Comparison of ENCODE assay signal across 10 cellular contexts in the genomic region with DNA sequence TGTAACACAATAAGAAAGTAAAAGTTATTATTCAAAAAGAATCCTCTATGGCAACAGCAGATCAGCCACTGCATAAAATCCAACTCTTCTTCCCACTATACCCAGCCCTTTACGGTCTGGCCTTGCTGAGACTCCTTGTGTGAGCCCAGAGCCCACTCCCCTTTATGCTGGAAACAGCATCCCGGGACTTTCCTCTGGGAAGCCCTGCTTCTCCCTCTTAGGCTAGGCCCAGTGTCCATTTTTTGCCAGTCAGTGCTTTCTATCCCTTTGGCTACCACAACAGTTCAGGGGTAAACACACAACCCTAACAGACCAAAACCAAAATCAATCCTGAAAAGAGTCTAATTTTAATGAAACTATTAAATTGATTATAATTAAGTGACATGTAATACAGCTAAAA. TPM values are rescaled to one million over a fixed set of nuclear protein-coding genes. Genes with fewer than 3 reads are reported as not detected.
A peak's percentile ranks its signal among the peaks of the same experiment; 100 is the strongest.
DNase-seq lines count a peak whose midpoint lies in the region; ATAC-seq lines count a peak whose summit lies in the region.
"Had no signal": no experiment of that assay in that cellular context is flagged by ENCODE, and none has a peak within 500 bp of the region (broad histone marks: within the 10 kb centered on the region; RNA-seq: fewer than 3 reads in every experiment).

No MANE protein-coding gene starts in this region.

- peak overlapping the region; percentile 70 for H3K4me3 Mint-ChIP-seq in activated naive CD4-positive, alpha-beta T cell treated with anti-CD3 and anti-CD28 coated beads, Interleukin-2, amount 10 ng/mL, durations not matched to agents 7 days and 5 days
- H3K4me3 Mint-ChIP-seq in activated CD4-positive, alpha-beta memory T cell treated with anti-CD3 and anti-CD28 coated beads for 36 hours = peak overlapping the region; percentile 75
- H3K4me3 Mint-ChIP-seq in immature natural killer cell = peak overlapping the region; percentile 78 to 85 (median 83)
- H3K4me3 Mint-ChIP-seq in stimulated activated memory B cell treated with anti-CD40 and anti-IgM and Interleukin-4, amounts not matched to agents 10 μg/mL and 1 μg/mL and 100 μg/mL, for 72 hours = peak overlapping the region; percentile 67

- CTCF ChIA-PET in activated naive CD4-positive, alpha-beta T cell treated with anti-CD3 and anti-CD28 coated beads, Interleukin-2, amount 10 ng/mL, durations not matched to agents 7 days and 5 days (lab: Charles Lee) = interaction anchor here (0.7 to 4.3 kb wide), 4 partner anchors 14 to 69 kb away, joined by 3 to 25 read pairs (median 4); a partner anchor contains a TSS
- CTCF ChIA-PET in activated CD4-positive, alpha-beta memory T cell treated with anti-CD3 and anti-CD28 coated beads for 36 hours (lab: Charles Lee) = interaction anchor here (0.9 to 4.5 kb wide), 4 partner anchors 8 to 68 kb away, joined by 3 to 20 read pairs (median 12); a partner anchor contains a TSS

- intact Hi-C loops in activated CD4-positive, alpha-beta memory T cell treated with anti-CD3 and anti-CD28 coated beads for 36 hours (cut with micrococcal nuclease) = loop anchor here (5.0 kb wide), 2 partner anchors 59 to 66 kb away; no protein-coding TSS in a partner anchor

- H3K27me3 Mint-ChIP-seq in activated naive CD4-positive, alpha-beta T cell treated with anti-CD3 and anti-CD28 coated beads, Interleukin-2, amount 10 ng/mL, durations not matched to agents 7 days and 5 days = no peaks in the 10 kb centered on the region
- no peaks in the 10 kb centered on the region for H3K27me3 Mint-ChIP-seq in activated CD4-positive, alpha-beta memory T cell treated with anti-CD3 and anti-CD28 coated beads for 36 hours
- peaks cover 0 to 2% (median 1%) of the 10 kb centered on the region in 3 donors for H3K27me3 Mint-ChIP-seq in immature natural killer cell (ENCODE audit: low read depth in 3 of 3)
- no peaks in the 10 kb centered on the region for H3K27me3 Mint-ChIP-seq in stimulated activated memory B cell treated with anti-CD40 and anti-IgM and Interleukin-4, amounts not matched to agents 10 μg/mL and 1 μg/mL and 100 μg/mL, for 72 hours

- peaks cover 11% of the 10 kb centered on the region for H3K36me3 Mint-ChIP-seq in activated naive CD4-positive, alpha-beta T cell treated with anti-CD3 and anti-CD28 coated beads, Interleukin-2, amount 10 ng/mL, durations not matched to agents 7 days and 5 days
- H3K36me3 Mint-ChIP-seq in activated CD4-positive, alpha-beta memory T cell treated with anti-CD3 and anti-CD28 coated beads for 36 hours = peaks cover 4% of the 10 kb centered on the region
- H3K36me3 Mint-ChIP-seq in immature natural killer cell = no peaks in the 10 kb centered on the region
- H3K36me3 Mint-ChIP-seq in stimulated activated memory B cell treated with anti-CD40 and anti-IgM and Interleukin-4, amounts not matched to agents 10 μg/mL and 1 μg/mL and 100 μg/mL, for 72 hours = no peaks in the 10 kb centered on the region

- DNase-seq in activated naive CD4-positive, alpha-beta T cell treated with anti-CD3 and anti-CD28 coated beads, Interleukin-2, amount 10 ng/mL, durations not matched to agents 7 days and 5 days = no peak
- no peak for DNase-seq in activated naive CD4-positive, alpha-beta T cell treated with anti-CD3 and anti-CD28 coated beads, Interleukin-2, amount 50 U/mL, for 16 hours
- DNase-seq in activated CD4-positive, alpha-beta memory T cell treated with anti-CD3 and anti-CD28 coated beads for 36 hours = no peak
- DNase-seq in immature natural killer cell = no peak
- DNase-seq in stimulated activated CD4-positive, alpha-beta T cell treated with anti-CD3 and anti-CD28 coated beads, Interleukin-15, amount 100 ng/mL, for 24 hours = no peak
- no peak for DNase-seq in NCI-H2081 (lab: John Stamatoyannopoulos, UW)
- no peak for DNase-seq in globus pallidus (ENCODE audit: low spot score)
- DNase-seq: activated CD4-positive, CD25-positive, alpha-beta regulatory T cell; H7 had no signal

- ATAC-seq in stimulated activated memory B cell treated with anti-CD40 and anti-IgM and Interleukin-4, amounts not matched to agents 10 μg/mL and 1 μg/mL and 100 μg/mL, for 72 hours = no peak

- peaks cover 58% of the 10 kb centered on the region for H3K4me1 Mint-ChIP-seq in activated naive CD4-positive, alpha-beta T cell treated with anti-CD3 and anti-CD28 coated beads, Interleukin-2, amount 10 ng/mL, durations not matched to agents 7 days and 5 days
- H3K4me1 Mint-ChIP-seq in activated CD4-positive, alpha-beta memory T cell treated with anti-CD3 and anti-CD28 coated beads for 36 hours (ENCODE audit: low read depth) = peaks cover 36% of the 10 kb centered on the region
- peaks cover 31 to 34% of the 10 kb centered on the region in 2 donors for H3K4me1 Mint-ChIP-seq in immature natural killer cell
- peaks cover 14% of the 10 kb centered on the region for H3K4me1 Mint-ChIP-seq in stimulated activated memory B cell treated with anti-CD40 and anti-IgM and Interleukin-4, amounts not matched to agents 10 μg/mL and 1 μg/mL and 100 μg/mL, for 72 hours

- H3K9me3 Mint-ChIP-seq in activated naive CD4-positive, alpha-beta T cell treated with anti-CD3 and anti-CD28 coated beads, Interleukin-2, amount 10 ng/mL, durations not matched to agents 7 days and 5 days = no peaks in the 10 kb centered on the region
- no peaks in the 10 kb centered on the region for H3K9me3 Mint-ChIP-seq in activated CD4-positive, alpha-beta memory T cell treated with anti-CD3 and anti-CD28 coated beads for 36 hours
- H3K9me3 Mint-ChIP-seq in immature natural killer cell = no peaks in the 10 kb centered on the region
- no peaks in the 10 kb centered on the region for H3K9me3 Mint-ChIP-seq in stimulated activated memory B cell treated with anti-CD40 and anti-IgM and Interleukin-4, amounts not matched to agents 10 μg/mL and 1 μg/mL and 100 μg/mL, for 72 hours

- peak overlapping the region; percentile 95 for H3K27ac Mint-ChIP-seq in activated naive CD4-positive, alpha-beta T cell treated with anti-CD3 and anti-CD28 coated beads, Interleukin-2, amount 10 ng/mL, durations not matched to agents 7 days and 5 days
- peak overlapping the region; percentile 92 for H3K27ac Mint-ChIP-seq in activated CD4-positive, alpha-beta memory T cell treated with anti-CD3 and anti-CD28 coated beads for 36 hours
- peak overlapping the region; percentile 49 to 85 (median 70) for H3K27ac Mint-ChIP-seq in immature natural killer cell
- peak overlapping the region; percentile 67 for H3K27ac Mint-ChIP-seq in stimulated activated memory B cell treated with anti-CD40 and anti-IgM and Interleukin-4, amounts not matched to agents 10 μg/mL and 1 μg/mL and 100 μg/mL, for 72 hours

- POLR2A ChIA-PET in activated CD4-positive, alpha-beta memory T cell treated with anti-CD3 and anti-CD28 coated beads for 36 hours (lab: Charles Lee) = interaction anchor here (1.0 to 2.9 kb wide), 3 partner anchors 10 to 51 kb away, joined by 4 to 12 read pairs (median 7); no protein-coding TSS in a partner anchor

RNA-seq across cellular contexts. Expression of a gene that starts 20.6 kb away (rescaled TPM):
- 100 to 1,000 TPM; 111 to 112 TPM for total RNA-seq in activated CD4-positive, alpha-beta memory T cell treated with anti-CD3 and anti-CD28 coated beads for 36 hours
- 10 to 100 TPM; 26.1 to 99.0 (median 29.3) TPM for polyA plus RNA-seq in immature natural killer cell
